Comparison of ENCODE assay signal across 2 cellular contexts in genomic region chr1:172640146-172640545, GRCh38.
TF ChIP-seq lines count a peak whose summit lies in the region.

No MANE protein-coding gene starts in this region.

TF ChIP-seq in SK-N-SH, 30 proteins besides CTCF, POLR2A, EP300 and RAD21 (continued from another document):
- TF ChIP-seq, protein P1, sequence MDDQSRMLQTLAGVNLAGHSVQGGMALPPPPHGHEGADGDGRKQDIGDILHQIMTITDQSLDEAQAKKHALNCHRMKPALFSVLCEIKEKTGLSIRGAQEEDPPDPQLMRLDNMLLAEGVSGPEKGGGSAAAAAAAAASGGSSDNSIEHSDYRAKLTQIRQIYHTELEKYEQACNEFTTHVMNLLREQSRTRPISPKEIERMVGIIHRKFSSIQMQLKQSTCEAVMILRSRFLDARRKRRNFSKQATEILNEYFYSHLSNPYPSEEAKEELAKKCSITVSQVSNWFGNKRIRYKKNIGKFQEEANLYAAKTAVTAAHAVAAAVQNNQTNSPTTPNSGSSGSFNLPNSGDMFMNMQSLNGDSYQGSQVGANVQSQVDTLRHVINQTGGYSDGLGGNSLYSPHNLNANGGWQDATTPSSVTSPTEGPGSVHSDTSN (IDR thresholded peaks at IDR 0.05) = no peak
- no peak for TF ChIP-seq MXI1 (IDR thresholded peaks at IDR 0.05; ENCODE audit: low read depth, low read length)
- no peak for TF ChIP-seq TCF12 (IDR thresholded peaks at IDR 0.05)
- TF ChIP-seq FOXM1 (IDR thresholded peaks at IDR 0.05; ENCODE audit: low read depth) = no peak
- no peak for TF ChIP-seq USF2 (IDR thresholded peaks at IDR 0.05; ENCODE audit: borderline replicate concordance, low read depth, low read length)
- no peak for TF ChIP-seq RFX5 (IDR thresholded peaks at IDR 0.05; ENCODE audit: low read length)
- TF ChIP-seq SMC3 (IDR thresholded peaks at IDR 0.05; ENCODE audit: low read depth, low read length) = no peak
- no peak for TF ChIP-seq FOSL2 (IDR thresholded peaks at IDR 0.05; ENCODE audit: borderline replicate concordance, low read depth)
- no peak for TF ChIP-seq YY1 (IDR thresholded peaks at IDR 0.05; ENCODE audit: low read depth)
- TF ChIP-seq NRF1 (IDR thresholded peaks at IDR 0.05; ENCODE audit: low read depth, low read length) = no peak

TF ChIP-seq in SK-N-SH treated with all-trans-retinoic acid at 6 μM for 48 hours, 23 proteins besides CTCF, POLR2A, EP300 and RAD21 (continued from another document):
- TF ChIP-seq CSRNP3 (CRISPR knock-in tag; IDR thresholded peaks at IDR 0.05) (no peak), CSDC2 (CRISPR knock-in tag; IDR thresholded peaks at IDR 0.05) (no peak), ZNF565 (CRISPR knock-in tag; conservative IDR thresholded peaks at IDR 0.05; ENCODE audit: low read depth) (no peak), GLIS3 (CRISPR knock-in tag; IDR thresholded peaks at IDR 0.05) (no peak), ZNF70 (CRISPR knock-in tag; IDR thresholded peaks at IDR 0.05) (no peak), OSR1 (CRISPR knock-in tag; IDR thresholded peaks at IDR 0.05) (no peak), RARB (CRISPR knock-in tag; IDR thresholded peaks at IDR 0.05) (no peak), PATZ1 (CRISPR knock-in tag; IDR thresholded peaks at IDR 0.05; ENCODE audit: borderline replicate concordance) (no peak), ZFP30 (CRISPR knock-in tag; IDR thresholded peaks at IDR 0.05) (no peak), ZFP3 (CRISPR knock-in tag; IDR thresholded peaks at IDR 0.05) (no peak), ZC3H10 (CRISPR knock-in tag; IDR thresholded peaks at IDR 0.05) (no peak)
- TF ChIP-seq, protein P2, sequence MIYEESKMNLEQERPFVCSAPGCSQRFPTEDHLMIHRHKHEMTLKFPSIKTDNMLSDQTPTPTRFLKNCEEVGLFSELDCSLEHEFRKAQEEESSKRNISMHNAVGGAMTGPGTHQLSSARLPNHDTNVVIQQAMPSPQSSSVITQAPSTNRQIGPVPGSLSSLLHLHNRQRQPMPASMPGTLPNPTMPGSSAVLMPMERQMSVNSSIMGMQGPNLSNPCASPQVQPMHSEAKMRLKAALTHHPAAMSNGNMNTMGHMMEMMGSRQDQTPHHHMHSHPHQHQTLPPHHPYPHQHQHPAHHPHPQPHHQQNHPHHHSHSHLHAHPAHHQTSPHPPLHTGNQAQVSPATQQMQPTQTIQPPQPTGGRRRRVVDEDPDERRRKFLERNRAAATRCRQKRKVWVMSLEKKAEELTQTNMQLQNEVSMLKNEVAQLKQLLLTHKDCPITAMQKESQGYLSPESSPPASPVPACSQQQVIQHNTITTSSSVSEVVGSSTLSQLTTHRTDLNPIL (CRISPR knock-in tag; IDR thresholded peaks at IDR 0.05; ENCODE audit: low read depth) = no peak
